ENCODE assay signal across 8 cellular contexts in the genomic region with DNA sequence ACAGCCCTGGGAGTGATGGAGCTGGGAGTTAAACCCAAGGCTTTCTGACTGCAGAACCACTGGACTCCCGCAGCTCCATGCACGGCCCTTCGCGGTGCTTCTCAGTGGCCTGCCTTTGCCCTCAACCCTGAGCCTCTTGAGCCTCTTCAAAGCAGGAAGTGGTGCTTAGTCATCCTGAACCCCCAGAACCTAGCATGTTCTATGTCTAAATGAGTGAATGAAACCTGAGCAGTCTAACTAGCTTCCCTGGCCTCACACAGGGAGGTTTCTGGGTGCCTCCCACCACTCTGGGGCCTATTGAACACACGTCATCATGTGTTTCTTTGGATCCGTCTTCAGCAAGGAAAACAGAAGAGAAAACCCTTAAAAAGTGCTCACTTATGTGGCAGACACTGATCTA.
DNase-seq lines count a peak whose midpoint lies in the region; ATAC-seq and TF ChIP-seq lines count a peak whose summit lies in the region.

No MANE protein-coding gene starts in this region.

- H3K4me1 Mint-ChIP-seq in osteocyte (ENCODE audit: unreplicated experiment), result peaks cover 3% of the 10 kb centered on the region

- no peak for TF ChIP-seq CTCF in osteocyte (IDR thresholded peaks at IDR 0.05)

- H3K4me3 Mint-ChIP-seq in osteocyte (ENCODE audit: unreplicated experiment), result no peak overlapping the region

- no peaks in the 10 kb centered on the region for H3K27me3 Mint-ChIP-seq in osteocyte (ENCODE audit: unreplicated experiment)

- H3K27ac Mint-ChIP-seq in osteocyte (ENCODE audit: unreplicated experiment), result no peak overlapping the region

- H3K36me3 Mint-ChIP-seq in osteocyte (ENCODE audit: unreplicated experiment), result no peaks in the 10 kb centered on the region

- peak; percentile 96 for ATAC-seq in HG02759 (IDR thresholded peaks at IDR 0.05; ENCODE audit: unreplicated experiment)

- no peaks in the 10 kb centered on the region for H3K9me3 Mint-ChIP-seq in osteocyte (ENCODE audit: unreplicated experiment)

- DNase-seq in stimulated activated naive CD4-positive, alpha-beta T cell treated with Interleukin-2 at 50 U/mL for 16 hours (lab: John Stamatoyannopoulos, UW), result peak; percentile 8
- no peak for DNase-seq in stimulated activated naive CD4-positive, alpha-beta T cell (lab: John Stamatoyannopoulos, UW)
- DNase-seq in NOMO-1 (lab: John Stamatoyannopoulos, UW; ENCODE audit: unreplicated experiment in 2 of 2), result peak; percentile 33 to 37
- DNase-seq in NCI-H128 (lab: John Stamatoyannopoulos, UW; ENCODE audit: unreplicated experiment), result no peak
- DNase-seq in NCI-H510A treated with DMSO at 0.1 percent for 48 hours (lab: John Stamatoyannopoulos, UW), result no peak
- DNase-seq in osteocyte (ENCODE audit: extremely low spot score, unreplicated experiment), result no peak
- no peak for DNase-seq in activated CD8-positive, alpha-beta memory T cell treated with anti-CD3 and anti-CD28 coated beads, Interleukin-2, amount 50 U/mL, for 4 hours

Comparison
In these comparisons a context has a peak if more than half of its experiments do, and no peak if none do; other contexts are left out.
1. DNase-seq: peak in stimulated activated naive CD4-positive, alpha-beta T cell treated with Interleukin-2 at 50 U/mL for 16 hours (single experiment) and NOMO-1 (2 of 2); none in stimulated activated naive CD4-positive, alpha-beta T cell (0 of 6), NCI-H128 (single experiment), NCI-H510A treated with DMSO at 0.1 percent for 48 hours (single experiment), osteocyte (single experiment) and activated CD8-positive, alpha-beta memory T cell treated with anti-CD3 and anti-CD28 coated beads, Interleukin-2, amount 50 U/mL, for 4 hours (single experiment).